In the genomic region with DNA sequence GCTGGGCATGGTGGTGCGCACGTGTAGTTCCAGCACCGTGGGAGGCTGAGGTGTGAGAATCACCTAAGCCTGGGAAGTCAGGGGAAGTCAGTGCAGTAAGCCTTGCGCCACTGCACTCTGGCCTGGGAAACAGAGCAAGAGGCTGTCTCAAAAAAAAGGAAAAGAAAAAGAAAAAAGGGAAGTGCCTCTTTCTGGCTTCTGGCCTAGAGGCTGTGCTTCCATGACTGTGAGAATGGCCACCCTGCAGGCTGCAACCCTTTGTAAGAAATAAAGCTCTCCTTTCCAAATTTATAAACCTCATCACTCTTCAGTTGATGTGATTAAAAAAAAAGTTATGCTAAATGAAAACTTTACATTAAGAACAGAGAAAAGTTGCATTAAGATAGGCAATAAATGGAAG, we compare ENCODE assay signal across 23 cellular contexts.
"Had no signal": no experiment of that assay in that cellular context is flagged by ENCODE, and none has a peak within 500 bp of the region (broad histone marks: within the 10 kb centered on the region; RNA-seq: fewer than 3 reads in every experiment).

No MANE protein-coding gene starts in this region.

- H3K9me3 ChIP-seq: mucosa of descending colon, right lobe of liver, suprapubic skin, tibial nerve had no signal

- H3K4me3 ChIP-seq: coronary artery, heart right ventricle, mucosa of descending colon, right lobe of liver, skin epidermis, suprapubic skin, tibial nerve had no signal

- H3K36me3 ChIP-seq: heart right ventricle, right lobe of liver, suprapubic skin, tibial nerve had no signal

- H3K27ac Mint-ChIP-seq: activated CD4-positive, alpha-beta T cell treated with anti-CD3 and anti-CD28 coated beads, Interleukin-2, amount 10 ng/mL, durations not matched to agents 24 days and 14 days; activated CD8-positive, alpha-beta memory T cell treated with anti-CD3 and anti-CD28 coated beads, Interleukin-2, amount 10 ng/mL, durations not matched to agents 7 days and 5 days; activated CD8-positive, alpha-beta T cell treated with anti-CD3 and anti-CD28 coated beads for 36 hours; activated naive CD8-positive, alpha-beta T cell treated with anti-CD3 and anti-CD28 coated beads, Interleukin-2, amount 50 U/mL, for 24 hours; memory B cell; nephron progenitor cell; stimulated activated effector memory CD8-positive, alpha-beta T cell treated with anti-CD3 and anti-CD28 coated beads, Interleukin-12 subunit alpha, Interleukin-12 subunit beta, amount 100 ng/mL, for 72 hours; stimulated activated naive CD8-positive, alpha-beta T cell treated with anti-CD3 and anti-CD28 coated beads, Interleukin-15, amount 100 ng/mL, for 72 hours had no signal

- H3K4me1 ChIP-seq: heart right ventricle, right lobe of liver, suprapubic skin, tibial nerve had no signal

- H3K27me3 ChIP-seq: heart right ventricle, right lobe of liver, suprapubic skin, tibial nerve had no signal

- H3K4me1 Mint-ChIP-seq: activated CD4-positive, alpha-beta T cell treated with anti-CD3 and anti-CD28 coated beads, Interleukin-2, amount 10 ng/mL, durations not matched to agents 24 days and 14 days; activated CD8-positive, alpha-beta memory T cell treated with anti-CD3 and anti-CD28 coated beads, Interleukin-2, amount 10 ng/mL, durations not matched to agents 7 days and 5 days; activated naive CD8-positive, alpha-beta T cell treated with anti-CD3 and anti-CD28 coated beads, Interleukin-2, amount 50 U/mL, for 24 hours; memory B cell; stimulated activated effector memory CD8-positive, alpha-beta T cell treated with anti-CD3 and anti-CD28 coated beads, Interleukin-12 subunit alpha, Interleukin-12 subunit beta, amount 100 ng/mL, for 72 hours; stimulated activated naive CD8-positive, alpha-beta T cell treated with anti-CD3 and anti-CD28 coated beads, Interleukin-15, amount 100 ng/mL, for 72 hours had no signal

- DNase-seq: activated CD4-positive, alpha-beta T cell treated with anti-CD3 and anti-CD28 coated beads, Interleukin-2, amount 10 ng/mL, durations not matched to agents 24 days and 14 days; activated CD8-positive, alpha-beta memory T cell treated with anti-CD3 and anti-CD28 coated beads, Interleukin-2, amount 10 ng/mL, durations not matched to agents 7 days and 5 days; activated CD8-positive, alpha-beta T cell treated with anti-CD3 and anti-CD28 coated beads for 36 hours; activated effector memory CD4-positive, alpha-beta T cell treated with anti-CD3 and anti-CD28 coated beads, Interleukin-2, amount 50 U/mL, for 16 hours; activated naive CD4-positive, alpha-beta T cell treated with anti-CD3 and anti-CD28 coated beads, Interleukin-2, amount 50 U/mL, for 16 hours; activated naive CD8-positive, alpha-beta T cell treated with anti-CD3 and anti-CD28 coated beads, Interleukin-2, amount 50 U/mL, for 24 hours; activated T-cell treated with anti-CD3 and anti-CD28 coated beads for 4 hours; cerebellar nuclear complex; heart right ventricle; left colon; mucosa of descending colon; nephron progenitor cell; occipital lobe; right lobe of liver; stimulated activated CD4-positive, alpha-beta T cell treated with anti-CD3 and anti-CD28 coated beads, Interleukin-1b, Interleukin-23, amount 100 ng/mL, for 48 hours; stimulated activated naive CD8-positive, alpha-beta T cell treated with anti-CD3 and anti-CD28 coated beads, Interleukin-15, amount 100 ng/mL, for 72 hours; T1000 had no signal

- H3K27ac ChIP-seq: coronary artery, heart right ventricle, right lobe of liver, skin epidermis, suprapubic skin, tibial nerve had no signal

- H3K36me3 Mint-ChIP-seq: activated CD8-positive, alpha-beta memory T cell treated with anti-CD3 and anti-CD28 coated beads, Interleukin-2, amount 10 ng/mL, durations not matched to agents 7 days and 5 days; memory B cell; stimulated activated effector memory CD8-positive, alpha-beta T cell treated with anti-CD3 and anti-CD28 coated beads, Interleukin-12 subunit alpha, Interleukin-12 subunit beta, amount 100 ng/mL, for 72 hours had no signal

- H3K4me3 Mint-ChIP-seq: activated CD4-positive, alpha-beta T cell treated with anti-CD3 and anti-CD28 coated beads, Interleukin-2, amount 10 ng/mL, durations not matched to agents 24 days and 14 days; activated CD8-positive, alpha-beta memory T cell treated with anti-CD3 and anti-CD28 coated beads, Interleukin-2, amount 10 ng/mL, durations not matched to agents 7 days and 5 days; activated CD8-positive, alpha-beta T cell treated with anti-CD3 and anti-CD28 coated beads for 36 hours; activated naive CD8-positive, alpha-beta T cell treated with anti-CD3 and anti-CD28 coated beads, Interleukin-2, amount 50 U/mL, for 24 hours; memory B cell; nephron progenitor cell; stimulated activated effector memory CD8-positive, alpha-beta T cell treated with anti-CD3 and anti-CD28 coated beads, Interleukin-12 subunit alpha, Interleukin-12 subunit beta, amount 100 ng/mL, for 72 hours; stimulated activated naive CD8-positive, alpha-beta T cell treated with anti-CD3 and anti-CD28 coated beads, Interleukin-15, amount 100 ng/mL, for 72 hours had no signal

- H3K9me3 Mint-ChIP-seq: activated CD4-positive, alpha-beta T cell treated with anti-CD3 and anti-CD28 coated beads, Interleukin-2, amount 10 ng/mL, durations not matched to agents 24 days and 14 days; activated CD8-positive, alpha-beta T cell treated with anti-CD3 and anti-CD28 coated beads for 36 hours; memory B cell; nephron progenitor cell had no signal

- H3K27me3 Mint-ChIP-seq: activated CD4-positive, alpha-beta T cell treated with anti-CD3 and anti-CD28 coated beads, Interleukin-2, amount 10 ng/mL, durations not matched to agents 24 days and 14 days; activated CD8-positive, alpha-beta memory T cell treated with anti-CD3 and anti-CD28 coated beads, Interleukin-2, amount 10 ng/mL, durations not matched to agents 7 days and 5 days; activated CD8-positive, alpha-beta T cell treated with anti-CD3 and anti-CD28 coated beads for 36 hours; activated naive CD8-positive, alpha-beta T cell treated with anti-CD3 and anti-CD28 coated beads, Interleukin-2, amount 50 U/mL, for 24 hours; memory B cell; stimulated activated naive CD8-positive, alpha-beta T cell treated with anti-CD3 and anti-CD28 coated beads, Interleukin-15, amount 100 ng/mL, for 72 hours had no signal
